ENCODE assay signal across 14 cellular contexts in genomic region chr9:14351206-14351605, GRCh38. TPM values are rescaled to one million over a fixed set of nuclear protein-coding genes. Genes with fewer than 3 reads are reported as not detected.
A peak's percentile ranks its signal among the peaks of the same experiment; 100 is the strongest.
DNase-seq lines count a peak whose midpoint lies in the region; ATAC-seq, FAIRE-seq and TF ChIP-seq lines count a peak whose summit lies in the region.
"Had no signal": no experiment of that assay in that cellular context is flagged by ENCODE, and none has a peak within 500 bp of the region (broad histone marks: within the 10 kb centered on the region; RNA-seq: fewer than 3 reads in every experiment).

No MANE protein-coding gene starts in this region.

- no peak overlapping the region for H2BK5ac ChIP-seq in mesendoderm (ENCODE audit: low read length)

- H3K9me3 ChIP-seq in astrocyte (ENCODE audit: insufficient read depth, low read depth, low read length) (no peaks in the 10 kb centered on the region), gastroesophageal sphincter (no peaks in the 10 kb centered on the region), upper lobe of right lung (no peaks in the 10 kb centered on the region)

- no peaks in the 10 kb centered on the region for H4K20me1 ChIP-seq in astrocyte (ENCODE audit: insufficient read depth, low read length)

- no peak overlapping the region for H3K4me3 Mint-ChIP-seq in astrocyte (ENCODE audit: unreplicated experiment)
- H3K4me3 Mint-ChIP-seq in activated CD8-positive, alpha-beta memory T cell treated with anti-CD3 and anti-CD28 coated beads, Interleukin-2, amount 10 ng/mL, durations not matched to agents 7 days and 5 days: no peak overlapping the region
- H3K4me3 Mint-ChIP-seq: activated CD8-positive, alpha-beta T cell treated with anti-CD3 and anti-CD28 coated beads, Interleukin-2, amount 10 ng/mL, durations not matched to agents 7 days and 5 days; CD8-positive, alpha-beta T cell had no signal

- peaks cover 37% of the 10 kb centered on the region for H3K4me1 ChIP-seq in astrocyte (ENCODE audit: insufficient read depth, low read length)
- peaks cover 0 to 79% (median 3%) of the 10 kb centered on the region in 3 donors for H3K4me1 ChIP-seq in gastroesophageal sphincter
- peaks cover 5% of the 10 kb centered on the region for H3K4me1 ChIP-seq in mesendoderm (ENCODE audit: control insufficient read depth, low read depth, low read length)
- H3K4me1 ChIP-seq in upper lobe of right lung: peaks cover 20% of the 10 kb centered on the region

- H3K9me3 Mint-ChIP-seq in astrocyte (ENCODE audit: unreplicated experiment): no peaks in the 10 kb centered on the region
- H3K9me3 Mint-ChIP-seq in activated CD8-positive, alpha-beta memory T cell treated with anti-CD3 and anti-CD28 coated beads, Interleukin-2, amount 10 ng/mL, durations not matched to agents 7 days and 5 days (ENCODE audit: low read depth): no peaks in the 10 kb centered on the region
- H3K9me3 Mint-ChIP-seq: CD8-positive, alpha-beta T cell had no signal

- H3K4ac ChIP-seq in mesendoderm (ENCODE audit: low read depth, low read length): no peak overlapping the region

- no peak overlapping the region for H4K8ac ChIP-seq in mesendoderm (ENCODE audit: low read depth, low read length)

- no peak overlapping the region for H4K5ac ChIP-seq in mesendoderm (ENCODE audit: low read length)

- DNase-seq in astrocyte (ENCODE audit: low read depth) (no peak), mesendoderm (no peak), upper lobe of right lung (no peak), urothelium cell line (ENCODE audit: low spot score) (no peak)
- no peak for DNase-seq in activated CD8-positive, alpha-beta memory T cell treated with anti-CD3 and anti-CD28 coated beads, Interleukin-2, amount 10 ng/mL, durations not matched to agents 7 days and 5 days
- DNase-seq: activated CD8-positive, alpha-beta T cell treated with anti-CD3 and anti-CD28 coated beads, Interleukin-2, amount 10 ng/mL, durations not matched to agents 7 days and 5 days; CD8-positive, alpha-beta T cell; GDM1; NCI-H1694 had no signal

- H3K23ac ChIP-seq in mesendoderm (ENCODE audit: low read length): no peak overlapping the region

- WGBS in gastroesophageal sphincter (ENCODE audit: low coverage in 1 of 2), 2 donors: 60 to 72% methylated on average over 2 to 5 of the region's 5 CpGs
- WGBS in mesendoderm (ENCODE audit: extremely low coverage, insufficient coverage, low lambda C conversion rate): no CpG with 5 or more reads among the region's 5 CpGs

- H3K27me3 Mint-ChIP-seq in astrocyte (ENCODE audit: low read depth, unreplicated experiment): peaks cover 81% of the 10 kb centered on the region
- H3K27me3 Mint-ChIP-seq in activated CD8-positive, alpha-beta memory T cell treated with anti-CD3 and anti-CD28 coated beads, Interleukin-2, amount 10 ng/mL, durations not matched to agents 7 days and 5 days: peaks cover 9% of the 10 kb centered on the region

- FAIRE-seq in astrocyte (lab: Jason Lieb, UNC): no peak
- FAIRE-seq in urothelium cell line (lab: Jason Lieb, UNC): no peak
- FAIRE-seq: bronchial epithelial cell, GM18507, H54 had no signal

- peak overlapping the region; percentile 25 for H2AK5ac ChIP-seq in mesendoderm (ENCODE audit: low read length)

- H3K36me3 ChIP-seq in astrocyte (ENCODE audit: insufficient read depth, low read length) (no peaks in the 10 kb centered on the region), gastroesophageal sphincter (no peaks in the 10 kb centered on the region), mesendoderm (ENCODE audit: control insufficient read depth, insufficient read depth, low read length) (no peaks in the 10 kb centered on the region), upper lobe of right lung (no peaks in the 10 kb centered on the region)

- intact Hi-C loops in upper lobe of right lung (cut with DNase I): no loop called here

- H3K79me1 ChIP-seq in mesendoderm (ENCODE audit: low read length): no peaks in the 10 kb centered on the region

- H2BK15ac ChIP-seq in mesendoderm (replicated peaks; ENCODE audit: low read depth): no peak overlapping the region

- H3K79me2 ChIP-seq in astrocyte (ENCODE audit: insufficient read depth, low read length) (peaks cover 30% of the 10 kb centered on the region), mesendoderm (ENCODE audit: control insufficient read depth, insufficient read depth, low read length) (no peaks in the 10 kb centered on the region)

- no peaks in the 10 kb centered on the region for H3K36me3 Mint-ChIP-seq in astrocyte (ENCODE audit: low read depth, unreplicated experiment)
- peaks cover 4% of the 10 kb centered on the region for H3K36me3 Mint-ChIP-seq in activated CD8-positive, alpha-beta memory T cell treated with anti-CD3 and anti-CD28 coated beads, Interleukin-2, amount 10 ng/mL, durations not matched to agents 7 days and 5 days
- H3K36me3 Mint-ChIP-seq: CD8-positive, alpha-beta T cell had no signal

- no peak overlapping the region for H3K18ac ChIP-seq in mesendoderm (ENCODE audit: low read length)

- no peak overlapping the region for H3K27ac Mint-ChIP-seq in astrocyte (ENCODE audit: unreplicated experiment)
- no peak overlapping the region for H3K27ac Mint-ChIP-seq in activated CD8-positive, alpha-beta memory T cell treated with anti-CD3 and anti-CD28 coated beads, Interleukin-2, amount 10 ng/mL, durations not matched to agents 7 days and 5 days
- H3K27ac Mint-ChIP-seq: activated CD8-positive, alpha-beta T cell treated with anti-CD3 and anti-CD28 coated beads, Interleukin-2, amount 10 ng/mL, durations not matched to agents 7 days and 5 days; CD8-positive, alpha-beta T cell had no signal

- no peak overlapping the region for H3K56ac ChIP-seq in mesendoderm (ENCODE audit: low read length)

- TF ChIP-seq POLR2A in gastroesophageal sphincter (IDR thresholded peaks at IDR 0.05): no peak

- H3K27ac ChIP-seq in astrocyte (ENCODE audit: low read depth, low read length) (no peak overlapping the region), gastroesophageal sphincter (peak overlapping the region in 3 of 4 donors; percentile 77 to 81 (median 78)), mesendoderm (ENCODE audit: low read depth, low read length) (no peak overlapping the region), upper lobe of right lung (peak overlapping the region; percentile 81)

- ATAC-seq in gastroesophageal sphincter (no peak), upper lobe of right lung (no peak), HG02970 (IDR thresholded peaks at IDR 0.05; ENCODE audit: low FRiP score, unreplicated experiment) (no peak)
- ATAC-seq in activated CD8-positive, alpha-beta memory T cell treated with anti-CD3 and anti-CD28 coated beads, Interleukin-2, amount 10 ng/mL, durations not matched to agents 7 days and 5 days: no peak
- ATAC-seq: activated CD8-positive, alpha-beta T cell treated with anti-CD3 and anti-CD28 coated beads, Interleukin-2, amount 10 ng/mL, durations not matched to agents 7 days and 5 days; CD8-positive, alpha-beta T cell had no signal

- H3K4me2 ChIP-seq in astrocyte (ENCODE audit: low read length): peak overlapping the region; percentile 80
- H3K4me2 ChIP-seq in mesendoderm (ENCODE audit: low read length): no peak overlapping the region

- no peak for TF ChIP-seq CTCF in astrocyte (IDR thresholded peaks at IDR 0.05; ENCODE audit: insufficient read depth, low read depth, low read length)
- no peak for TF ChIP-seq CTCF in gastroesophageal sphincter (IDR thresholded peaks at IDR 0.05)
- TF ChIP-seq CTCF in upper lobe of right lung (IDR thresholded peaks at IDR 0.05): no peak

- no peak for TF ChIP-seq EP300 in gastroesophageal sphincter (IDR thresholded peaks at IDR 0.05)

- H3K4me1 Mint-ChIP-seq in astrocyte (ENCODE audit: low read depth, unreplicated experiment): no peaks in the 10 kb centered on the region
- peaks cover 2% of the 10 kb centered on the region for H3K4me1 Mint-ChIP-seq in activated CD8-positive, alpha-beta memory T cell treated with anti-CD3 and anti-CD28 coated beads, Interleukin-2, amount 10 ng/mL, durations not matched to agents 7 days and 5 days

- CTCF ChIA-PET in activated CD8-positive, alpha-beta memory T cell treated with anti-CD3 and anti-CD28 coated beads, Interleukin-2, amount 10 ng/mL, durations not matched to agents 7 days and 5 days (lab: Charles Lee): interaction anchor here (3.9 kb wide), 1 partner anchor 923 kb away, joined by 24 read pairs; no protein-coding TSS in a partner anchor

- peaks cover 82% of the 10 kb centered on the region for H3K27me3 ChIP-seq in astrocyte (ENCODE audit: insufficient read depth, low read length)
- H3K27me3 ChIP-seq in gastroesophageal sphincter: peaks cover 42% of the 10 kb centered on the region
- peaks cover 29% of the 10 kb centered on the region for H3K27me3 ChIP-seq in mesendoderm (ENCODE audit: insufficient read depth, low read length, poor library complexity)
- H3K27me3 ChIP-seq in upper lobe of right lung: peaks cover 35% of the 10 kb centered on the region

- H3K9ac ChIP-seq in astrocyte (ENCODE audit: low read length): no peak overlapping the region
- H3K9ac ChIP-seq in mesendoderm (ENCODE audit: low read length): no peak overlapping the region

- H2BK120ac ChIP-seq in mesendoderm (ENCODE audit: low read depth, low read length): no peak overlapping the region

- H3K4me3 ChIP-seq in astrocyte (ENCODE audit: insufficient read depth, low read depth, low read length) (no peak overlapping the region), gastroesophageal sphincter (no peak overlapping the region), mesendoderm (ENCODE audit: low read length) (no peak overlapping the region), upper lobe of right lung (peak overlapping the region; percentile 5)

- no peak overlapping the region for H2AFZ ChIP-seq in astrocyte (ENCODE audit: low read depth, low read length)

RNA-seq across cellular contexts. Expression of gene NFIB, which starts 37.3 kb away (rescaled TPM):
- 8.8 and 9.4 TPM in 2 replicates for total RNA-seq in astrocyte
- total RNA-seq in gastroesophageal sphincter: 10 to 100 TPM; 61.0 to 68.3 (median 65.4) TPM
- polyA plus RNA-seq in mesendoderm (2013, experiment 1 of 2): 1.8 TPM
- polyA plus RNA-seq in mesendoderm (2013, experiment 2 of 2): 1.5 TPM
- 99.4 TPM for total RNA-seq in upper lobe of right lung
- not detected for total RNA-seq in activated CD8-positive, alpha-beta memory T cell treated with anti-CD3 and anti-CD28 coated beads, Interleukin-2, amount 10 ng/mL, durations not matched to agents 7 days and 5 days
- total RNA-seq: activated CD8-positive, alpha-beta T cell treated with anti-CD3 and anti-CD28 coated beads, Interleukin-2, amount 10 ng/mL, durations not matched to agents 7 days and 5 days; CD8-positive, alpha-beta T cell had no signal

Comparison
In these comparisons a context has a peak if more than half of its experiments do, and no peak if none do; other contexts are left out.
1. H3K27ac ChIP-seq: peak in gastroesophageal sphincter (3 of 4) and upper lobe of right lung (single experiment); none in astrocyte (single experiment) and mesendoderm (single experiment).